ENCODE assay signal across 14 cellular contexts in genomic region chr1:169914534-169914933, GRCh38. TPM values are rescaled to one million over a fixed set of nuclear protein-coding genes. Genes with fewer than 3 reads are reported as not detected.
A peak's percentile ranks its signal among the peaks of the same experiment; 100 is the strongest.
DNase-seq lines count a peak whose midpoint lies in the region; ATAC-seq and TF ChIP-seq lines count a peak whose summit lies in the region.
"Had no signal": no experiment of that assay in that cellular context is flagged by ENCODE, and none has a peak within 500 bp of the region (broad histone marks: within the 10 kb centered on the region; RNA-seq: fewer than 3 reads in every experiment).

No MANE protein-coding gene starts in this region.

- no peaks in the 10 kb centered on the region for H3K9me3 ChIP-seq in A673 (ENCODE audit: low read depth, low read length, poor library complexity, severe bottlenecking)
- H3K9me3 ChIP-seq in adipocyte (ENCODE audit: control insufficient read depth, low read length) = no peaks in the 10 kb centered on the region
- H3K9me3 ChIP-seq: suprapubic skin had no signal

- H3K36me3 ChIP-seq in A673 (ENCODE audit: insufficient read depth, low read length, poor library complexity, severe bottlenecking) (no peaks in the 10 kb centered on the region), adipocyte (ENCODE audit: control insufficient read depth, insufficient read depth, low read length, severe bottlenecking) (no peaks in the 10 kb centered on the region)

- intact Hi-C loops in A673 (cut with micrococcal nuclease; ENCODE audit: unreplicated experiment) = no loop called here

- no peak overlapping the region for H3K27ac ChIP-seq in A673 (ENCODE audit: low read depth, low read length, poor library complexity, severe bottlenecking)
- H3K27ac ChIP-seq: suprapubic skin had no signal

- no peak overlapping the region for H3K9ac ChIP-seq in adipocyte (ENCODE audit: low read length)

- H3K4me1 ChIP-seq in A673 (ENCODE audit: insufficient read depth, low read length, poor library complexity, severe bottlenecking) (no peaks in the 10 kb centered on the region), adipocyte (ENCODE audit: control insufficient read depth, insufficient read depth, low read length) (peaks cover 11% of the 10 kb centered on the region)

- peak; percentile 14 for DNase-seq in A673 (ENCODE audit: low spot score)
- DNase-seq in HCEC 1CT = peak; percentile 67
- peak; percentile 47 for DNase-seq in adipocyte (ENCODE audit: low read depth)
- DNase-seq in fibroblast of the aortic adventitia (ENCODE audit: low read depth) = peak; percentile 77
- DNase-seq in COLO668 (lab: John Stamatoyannopoulos, UW; ENCODE audit: unreplicated experiment) = no peak
- DNase-seq in anterior cingulate cortex (lab: John Stamatoyannopoulos, UW) = no peak
- DNase-seq in activated CD8-positive, alpha-beta memory T cell treated with anti-CD3 and anti-CD28 coated beads for 24 hours = no peak
- DNase-seq: activated CD4-positive, alpha-beta T cell treated with anti-CD3 and anti-CD28 coated beads, Interleukin-2, amount 50 U/mL, for 1 hour; DMS79 treated with DMSO at 0.1 percent for 48 hours; effector CD8-positive, alpha-beta T cell; NCI-H1436 treated with DMSO at 0.1 percent for 48 hours had no signal

- H3K4me3 ChIP-seq in A673 (ENCODE audit: low read depth, low read length, poor library complexity, severe bottlenecking) (no peak overlapping the region), adipocyte (ENCODE audit: low read length) (peak overlapping the region; percentile 48), fibroblast of the aortic adventitia (ENCODE audit: low read depth, low read length) (no peak overlapping the region)
- H3K4me3 ChIP-seq: suprapubic skin had no signal

- BruUV-seq in A673 (replicated peaks; lab: Mats Ljungman, UMichigan) = no TSS peak

- H3K27me3 ChIP-seq in A673 (replicated peaks; ENCODE audit: insufficient read depth, low read depth, low read length, poor library complexity) = no peaks in the 10 kb centered on the region
- H3K27me3 ChIP-seq in adipocyte (replicated peaks; ENCODE audit: control insufficient read depth, insufficient read depth, low read length) = no peaks in the 10 kb centered on the region
- H3K27me3 ChIP-seq: suprapubic skin had no signal

- no peak for ATAC-seq in HG02588 (IDR thresholded peaks at IDR 0.05; ENCODE audit: unreplicated experiment)
- ATAC-seq: Panc1 had no signal

- no peak for TF ChIP-seq CTCF in A673 (conservative IDR thresholded peaks at IDR 0.05; ENCODE audit: low read depth, low read length)
- no peak for TF ChIP-seq CTCF in fibroblast of the aortic adventitia (IDR thresholded peaks at IDR 0.05; ENCODE audit: insufficient read depth, low read length)

- CTCF ChIA-PET in A673 (lab: Charles Lee) = no interaction called here

- POLR2A ChIA-PET in A673 (lab: Charles Lee; ENCODE audit: low non-redundant PET) = no interaction called here

RNA-seq across cellular contexts. Expression of gene SCYL3, which starts 20.8 kb away (rescaled TPM):
- total RNA-seq in A673 (2021) (5.0 and 5.3 TPM in 2 replicates), fibroblast of the aortic adventitia (ENCODE audit: low replicate concordance) (9.6 and 12.7 TPM in 2 replicates)

Comparison
In these comparisons a context has a peak if more than half of its experiments do, and no peak if none do; other contexts are left out.
1. DNase-seq: peak in A673 (single experiment), HCEC 1CT (single experiment), adipocyte (single experiment) and fibroblast of the aortic adventitia (single experiment); none in COLO668 (single experiment), anterior cingulate cortex (0 of 58) and activated CD8-positive, alpha-beta memory T cell treated with anti-CD3 and anti-CD28 coated beads for 24 hours (single experiment).